Comparison of ENCODE assay signal across 8 cellular contexts in the genomic region with DNA sequence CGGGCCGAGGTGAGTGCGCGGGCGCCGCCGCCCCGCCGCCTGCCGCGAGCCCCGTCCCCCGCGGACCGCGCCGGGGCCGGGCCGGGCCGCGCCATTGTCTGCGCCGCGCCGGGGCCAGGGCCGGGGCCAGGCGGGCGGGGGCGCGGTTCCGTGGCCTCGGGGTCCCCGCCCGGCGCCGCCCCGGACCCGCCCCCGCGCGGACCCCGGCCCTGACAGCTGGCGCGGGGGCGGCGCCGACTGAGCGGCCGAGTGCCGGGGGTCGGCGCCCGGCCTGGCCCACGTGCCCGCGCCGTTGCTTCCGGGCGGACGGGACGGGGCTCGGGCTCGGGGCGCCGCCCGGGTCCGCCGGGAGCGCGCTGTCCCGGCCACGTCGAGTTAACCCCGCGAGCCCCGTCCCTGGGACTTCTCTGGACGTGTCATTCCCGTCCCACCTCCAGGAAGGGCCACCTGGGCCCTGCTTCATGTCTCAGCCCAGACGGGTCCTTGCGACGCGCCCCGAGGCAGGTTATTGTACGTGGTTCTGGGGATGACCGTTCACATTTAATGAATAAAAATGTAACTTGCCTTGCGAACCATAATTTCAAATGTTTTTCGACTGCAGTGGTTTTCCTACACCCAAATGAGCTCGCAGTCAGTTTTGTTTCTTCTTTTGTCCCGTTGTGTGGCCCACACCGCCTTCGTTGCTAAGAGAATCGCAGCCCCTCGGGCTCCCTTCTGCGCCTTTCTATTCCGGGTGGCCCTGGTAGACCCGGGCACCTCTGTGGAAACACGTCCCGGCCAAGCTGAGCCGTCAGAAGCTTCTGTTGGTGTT. TPM values are rescaled to one million over a fixed set of nuclear protein-coding genes. Genes with fewer than 3 reads are reported as not detected.
DNase-seq lines count a peak whose midpoint lies in the region; ATAC-seq, FAIRE-seq and TF ChIP-seq lines count a peak whose summit lies in the region.

No MANE protein-coding gene starts in this region.

- H3K4me1 ChIP-seq in cardiac muscle cell (ENCODE audit: low read depth) (peaks cover 8% of the 10 kb centered on the region), astrocyte (ENCODE audit: insufficient read depth, low read length) (peaks cover 17% of the 10 kb centered on the region), spleen (peaks cover 20 to 81% (median 49%) of the 10 kb centered on the region in 6 donors)

- H3K27me3 ChIP-seq in cardiac muscle cell: peaks cover 35% of the 10 kb centered on the region
- peaks cover 17% of the 10 kb centered on the region for H3K27me3 ChIP-seq in astrocyte (ENCODE audit: insufficient read depth, low read length)
- peaks cover 0 to 16% (median 14%) of the 10 kb centered on the region in 7 donors for H3K27me3 ChIP-seq in spleen (replicated peaks in 1 of 7)

- no peak for FAIRE-seq in astrocyte (lab: Jason Lieb, UNC)

- TF ChIP-seq CTCF in cardiac muscle cell (IDR thresholded peaks at IDR 0.05; ENCODE audit: low read depth, low read length): no peak
- TF ChIP-seq CTCF in astrocyte (IDR thresholded peaks at IDR 0.05; ENCODE audit: insufficient read depth, low read depth, low read length): no peak
- no peak for TF ChIP-seq CTCF in spleen (IDR thresholded peaks at IDR 0.05 in 8 of 11, conservative IDR thresholded peaks at IDR 0.05 in 3 of 11)

- WGBS in spleen, 5 donors: 0 to 1% (median 1%) methylated on average over 45 to 99 of the region's 99 CpGs

- no peak overlapping the region for H3K27ac ChIP-seq in cardiac muscle cell
- H3K27ac ChIP-seq in astrocyte (ENCODE audit: low read depth, low read length): peak overlapping the region; percentile 69
- peak overlapping the region in 7 of 8 donors; percentile 31 to 97 (median 74) for H3K27ac ChIP-seq in spleen

- peak overlapping the region; percentile 48 for H3K4me3 ChIP-seq in cardiac muscle cell
- H3K4me3 ChIP-seq in astrocyte (ENCODE audit: insufficient read depth, low read depth, low read length): peak overlapping the region; percentile 94
- peak overlapping the region; percentile 45 to 76 (median 57) for H3K4me3 ChIP-seq in spleen

- DNase-seq in cardiac muscle cell (ENCODE audit: low read depth in 1 of 2, low spot score in 1 of 2) (peak; percentile 27 to 40), Right ventricle myocardium inferior (ENCODE audit: missing footprints) (no peak), HEK293T (ENCODE audit: extremely low spot score) (peak; percentile 37), MV-4-11 (lab: John Stamatoyannopoulos, UW) (peak; percentile 35), astrocyte (ENCODE audit: low read depth) (no peak), iPS-NIHi11 (ENCODE audit: low spot score) (peak; percentile 74), spleen (peak; percentile 91), NCI-H1694 (lab: John Stamatoyannopoulos, UW) (no peak)

- CTCF ChIA-PET in HEK293T (lab: Yijun Ruan, JAX): no interaction called here

- no peaks in the 10 kb centered on the region for H3K9me3 Mint-ChIP-seq in astrocyte (ENCODE audit: unreplicated experiment)

- peak overlapping the region; percentile 28 for H2AFZ ChIP-seq in astrocyte (ENCODE audit: low read depth, low read length)

- ATAC-seq in Right ventricle myocardium inferior: no peak

- H3K9me3 ChIP-seq in cardiac muscle cell (ENCODE audit: low read depth) (no peaks in the 10 kb centered on the region), astrocyte (ENCODE audit: insufficient read depth, low read depth, low read length) (no peaks in the 10 kb centered on the region), spleen (no peaks in the 10 kb centered on the region)

- intact Hi-C loops in Right ventricle myocardium inferior (cut with DNase I) (loop anchor here (5.0 kb wide), 1 partner anchor 63 kb away; the partner anchor contains the start of genes ALG12 and CRELD2), spleen (cut with DNase I; ENCODE audit: low total_unique reads) (no loop called here)

- peak overlapping the region; percentile 98 for H3K4me3 Mint-ChIP-seq in astrocyte (ENCODE audit: unreplicated experiment)

- peaks cover 18% of the 10 kb centered on the region for H3K27me3 Mint-ChIP-seq in astrocyte (ENCODE audit: low read depth, unreplicated experiment)

- TF ChIP-seq POLR2A in spleen (IDR thresholded peaks at IDR 0.05): no peak

- peak overlapping the region; percentile 96 for H3K27ac Mint-ChIP-seq in astrocyte (ENCODE audit: unreplicated experiment)

- peaks cover 50% of the 10 kb centered on the region for H4K20me1 ChIP-seq in astrocyte (ENCODE audit: insufficient read depth, low read length)

- peaks cover 51% of the 10 kb centered on the region for H3K79me2 ChIP-seq in astrocyte (ENCODE audit: insufficient read depth, low read length)

- H3K36me3 ChIP-seq in cardiac muscle cell: no peaks in the 10 kb centered on the region
- no peaks in the 10 kb centered on the region for H3K36me3 ChIP-seq in astrocyte (ENCODE audit: insufficient read depth, low read length)
- no peaks in the 10 kb centered on the region for H3K36me3 ChIP-seq in spleen

- peaks cover 19% of the 10 kb centered on the region for H3K4me1 Mint-ChIP-seq in astrocyte (ENCODE audit: low read depth, unreplicated experiment)

- peaks cover 2% of the 10 kb centered on the region for H3K36me3 Mint-ChIP-seq in astrocyte (ENCODE audit: low read depth, unreplicated experiment)

- peak overlapping the region; percentile 94 for H3K9ac ChIP-seq in astrocyte (ENCODE audit: low read length)

- POLR2A ChIA-PET in HEK293T (lab: Yijun Ruan, JAX): interaction anchor here (1.6 kb wide), 1 partner anchor 28 kb away, joined by 5 read pairs; no protein-coding TSS in a partner anchor

- peak overlapping the region; percentile 99 for H3K4me2 ChIP-seq in astrocyte (ENCODE audit: low read length)

TF ChIP-seq in HEK293T, 16 proteins besides CTCF, POLR2A, EP300 and RAD21:
- no peak for TF ChIP-seq FOXM1 (IDR thresholded peaks at IDR 0.05; ENCODE audit: borderline replicate concordance)
- no peak for TF ChIP-seq SUZ12 (IDR thresholded peaks at IDR 0.05)
- TF ChIP-seq L3MBTL2 (conservative IDR thresholded peaks at IDR 0.05): peak; percentile 37; the same call in 1 of the 2 replicates
- TF ChIP-seq TARDBP (IDR thresholded peaks at IDR 0.05): no peak
- no peak for TF ChIP-seq FOXA1 (IDR thresholded peaks at IDR 0.05)

RNA-seq across cellular contexts. Expression of gene ZBED4, which starts 0.5 kb away (rescaled TPM):
- total RNA-seq in cardiac muscle cell (11.4 and 18.4 TPM in 2 replicates), Right ventricle myocardium inferior (4.8 TPM), astrocyte (21.0 and 22.7 TPM in 2 replicates), spleen (10 to 100 TPM; 10.1 to 23.2 (median 16.1) TPM)
- polyA plus RNA-seq in cardiac muscle cell (10.6 and 11.1 TPM in 2 replicates), spleen (1 to 10 TPM; 2.9 to 5.3 (median 3.5) TPM)

RNA-seq across cellular contexts. Expression of gene BRD1, which starts 26.5 kb away (rescaled TPM):
- 40.9 and 42.9 TPM in 2 replicates for total RNA-seq in cardiac muscle cell
- polyA plus RNA-seq in cardiac muscle cell: 25.8 and 27.1 TPM in 2 replicates
- 17.5 TPM for total RNA-seq in Right ventricle myocardium inferior
- 30.0 and 32.4 TPM in 2 replicates for total RNA-seq in astrocyte
- 10 to 100 TPM; 35.3 to 59.6 (median 46.9) TPM for total RNA-seq in spleen
- 10 to 100 TPM; 14.2 to 23.1 (median 17.6) TPM for polyA plus RNA-seq in spleen

Comparison
In these comparisons a context has a peak if more than half of its experiments do, and no peak if none do; other contexts are left out.
1. DNase-seq: peak in cardiac muscle cell (2 of 2), HEK293T (single experiment), MV-4-11 (single experiment), iPS-NIHi11 (single experiment) and spleen (single experiment); none in Right ventricle myocardium inferior (single experiment), astrocyte (single experiment) and NCI-H1694 (single experiment).
2. Peak in every context shown above with its lines, with median percentiles within 50 percentile points of each other: H3K4me3 ChIP-seq.